12 cellular contexts compared by ENCODE assay signal in genomic region chr18:76827205-76827885, GRCh38. TPM values are rescaled to one million over a fixed set of nuclear protein-coding genes. Genes with fewer than 3 reads are reported as not detected.
DNase-seq lines count a peak whose midpoint lies in the region; ATAC-seq, FAIRE-seq and TF ChIP-seq lines count a peak whose summit lies in the region.
"Had no signal": no experiment of that assay in that cellular context is flagged by ENCODE, and none has a peak within 500 bp of the region (broad histone marks: within the 10 kb centered on the region; RNA-seq: fewer than 3 reads in every experiment).

No MANE protein-coding gene starts in this region.

- DNase-seq in activated CD4-positive, alpha-beta T cell treated with anti-CD3 and anti-CD28 coated beads for 36 hours = no peak
- no peak for DNase-seq in activated CD4-positive, alpha-beta T cell treated with anti-CD3 and anti-CD28 coated beads for 4 hours
- DNase-seq in GM12892 (ENCODE audit: insufficient read length) (no peak), NCI-H1417 treated with DMSO at 0.1 percent for 48 hours (lab: John Stamatoyannopoulos, UW) (no peak), NCI-H2081 (lab: John Stamatoyannopoulos, UW) (no peak), GM12891 (ENCODE audit: insufficient read length, low spot score) (no peak)
- DNase-seq: 8988T, midbrain, SK-N-SH had no signal

- H3K9me3 Mint-ChIP-seq in activated CD4-positive, alpha-beta T cell treated with anti-CD3 and anti-CD28 coated beads for 36 hours (ENCODE audit: low read depth) = no peaks in the 10 kb centered on the region
- no peaks in the 10 kb centered on the region for H3K9me3 Mint-ChIP-seq in activated T-helper 17 cell treated with anti-CD3 and anti-CD28 coated beads, Interleukin-2, amount 50 U/mL, for 72 hours
- peaks cover 6% of the 10 kb centered on the region for H3K9me3 Mint-ChIP-seq in nephron

- H3K4me1 Mint-ChIP-seq in activated CD4-positive, alpha-beta T cell treated with anti-CD3 and anti-CD28 coated beads for 36 hours = peaks cover 41% of the 10 kb centered on the region
- H3K4me1 Mint-ChIP-seq in activated T-helper 17 cell treated with anti-CD3 and anti-CD28 coated beads, Interleukin-2, amount 50 U/mL, for 72 hours = peaks cover 21% of the 10 kb centered on the region
- H3K4me1 Mint-ChIP-seq in nephron = peaks cover 38% of the 10 kb centered on the region

- peak overlapping the region; percentile 42 for H3K27ac Mint-ChIP-seq in activated CD4-positive, alpha-beta T cell treated with anti-CD3 and anti-CD28 coated beads for 36 hours
- peak overlapping the region; percentile 14 for H3K27ac Mint-ChIP-seq in activated T-helper 17 cell treated with anti-CD3 and anti-CD28 coated beads, Interleukin-2, amount 50 U/mL, for 72 hours
- H3K27ac Mint-ChIP-seq in nephron = peak overlapping the region; percentile 12 to 74 (median 69)

- intact Hi-C loops in activated CD4-positive, alpha-beta T cell treated with anti-CD3 and anti-CD28 coated beads for 36 hours (cut with DNase I, micrococcal nuclease) = no loop called here

- CTCF ChIA-PET in activated CD4-positive, alpha-beta T cell treated with anti-CD3 and anti-CD28 coated beads for 36 hours (lab: Charles Lee) = interaction anchor here (1.8 kb wide), 1 partner anchor 24 kb away, joined by 5 read pairs; no protein-coding TSS in a partner anchor

- POLR2A ChIA-PET in activated CD4-positive, alpha-beta T cell treated with anti-CD3 and anti-CD28 coated beads for 36 hours (lab: Charles Lee) = no interaction called here

- ATAC-seq in activated CD4-positive, alpha-beta T cell treated with anti-CD3 and anti-CD28 coated beads for 36 hours = peak; percentile 36
- ATAC-seq in activated T-helper 17 cell treated with anti-CD3 and anti-CD28 coated beads, Interleukin-2, amount 50 U/mL, for 72 hours (replicated peaks) = no peak

- peaks cover 8% of the 10 kb centered on the region for H3K36me3 Mint-ChIP-seq in activated CD4-positive, alpha-beta T cell treated with anti-CD3 and anti-CD28 coated beads for 36 hours (ENCODE audit: low read depth)
- H3K36me3 Mint-ChIP-seq in activated T-helper 17 cell treated with anti-CD3 and anti-CD28 coated beads, Interleukin-2, amount 50 U/mL, for 72 hours (ENCODE audit: low read depth) = no peaks in the 10 kb centered on the region
- H3K36me3 Mint-ChIP-seq in nephron (ENCODE audit: low read depth) = peaks cover 15% of the 10 kb centered on the region

- TF ChIP-seq CTCF in nephron (IDR thresholded peaks at IDR 0.05; ENCODE audit: unreplicated experiment in 3 of 3) = no peak

- H3K27me3 Mint-ChIP-seq in activated CD4-positive, alpha-beta T cell treated with anti-CD3 and anti-CD28 coated beads for 36 hours = no peaks in the 10 kb centered on the region
- no peaks in the 10 kb centered on the region for H3K27me3 Mint-ChIP-seq in activated T-helper 17 cell treated with anti-CD3 and anti-CD28 coated beads, Interleukin-2, amount 50 U/mL, for 72 hours
- no peaks in the 10 kb centered on the region for H3K27me3 Mint-ChIP-seq in nephron (ENCODE audit: low read depth)

- H3K4me3 Mint-ChIP-seq in activated CD4-positive, alpha-beta T cell treated with anti-CD3 and anti-CD28 coated beads for 36 hours = no peak overlapping the region
- H3K4me3 Mint-ChIP-seq in activated T-helper 17 cell treated with anti-CD3 and anti-CD28 coated beads, Interleukin-2, amount 50 U/mL, for 72 hours = no peak overlapping the region
- H3K4me3 Mint-ChIP-seq in nephron = no peak overlapping the region

- FAIRE-seq in GM12892 (lab: Jason Lieb, UNC) = peak; percentile 77
- no peak for FAIRE-seq in GM12891 (lab: Jason Lieb, UNC)
- FAIRE-seq: frontal cortex had no signal

- TF ChIP-seq POLR2A in GM12892 (IDR thresholded peaks at IDR 0.05; ENCODE audit: low read depth, low read length) (no peak), GM12891 (IDR thresholded peaks at IDR 0.05; ENCODE audit: low read depth, low read length) (no peak)

TF ChIP-seq in GM12891, 5 proteins besides CTCF, POLR2A, EP300 and RAD21:
- no peak for TF ChIP-seq SPI1 (IDR thresholded peaks at IDR 0.05; ENCODE audit: low read depth, low read length)
- TF ChIP-seq POU2F2 (IDR thresholded peaks at IDR 0.05; ENCODE audit: low read depth, low read length) = no peak
- TF ChIP-seq TAF1 (IDR thresholded peaks at IDR 0.05; ENCODE audit: low read depth, low read length) = no peak
- TF ChIP-seq POLR2AphosphoS5 (IDR thresholded peaks at IDR 0.05; ENCODE audit: low read depth, low read length) = no peak
- TF ChIP-seq PAX5 (IDR thresholded peaks at IDR 0.05; ENCODE audit: insufficient read depth, low read length, severe bottlenecking) = no peak

RNA-seq across cellular contexts. Expression of gene ZNF236, which starts 5.0 kb away (rescaled TPM):
- total RNA-seq in activated CD4-positive, alpha-beta T cell treated with anti-CD3 and anti-CD28 coated beads for 36 hours = 10 to 100 TPM; 13.7 to 25.7 TPM
- polyA plus RNA-seq in GM12892 (2012; ENCODE audit: missing spikeins) = 4.7 TPM
- 10 to 100 TPM; 19.3 to 20.1 TPM for total RNA-seq in activated T-helper 17 cell treated with anti-CD3 and anti-CD28 coated beads, Interleukin-2, amount 50 U/mL, for 72 hours
- polyA plus RNA-seq in GM12891 (2012; ENCODE audit: low read depth, missing spikeins) = 2.4 TPM

Comparison
In these comparisons a context has a peak if more than half of its experiments do, and no peak if none do; other contexts are left out.
1. H3K27ac Mint-ChIP-seq: peak in every context shown above with its lines; median percentile 69 in nephron; 42 in activated CD4-positive, alpha-beta T cell treated with anti-CD3 and anti-CD28 coated beads for 36 hours; 14 in activated T-helper 17 cell treated with anti-CD3 and anti-CD28 coated beads, Interleukin-2, amount 50 U/mL, for 72 hours.